ENCODE assay signal across 7 cellular contexts in genomic region chr3:59934560-59934959, GRCh38.
A peak's percentile ranks its signal among the peaks of the same experiment; 100 is the strongest.
DNase-seq lines count a peak whose midpoint lies in the region; ATAC-seq and TF ChIP-seq lines count a peak whose summit lies in the region.
"Not testable (repeated sequence)": the region's sequence is repeated elsewhere in the genome, so short reads cannot be mapped to it uniquely, and the experiment has no call there.

No MANE protein-coding gene starts in this region.

- H3K27ac ChIP-seq in endodermal cell (ENCODE audit: low read depth, low read length), result not testable (repeated sequence)

- H3K9me3 ChIP-seq in endodermal cell (ENCODE audit: control insufficient read depth, low read length), result not testable (repeated sequence)

- ATAC-seq in GM18502 (IDR thresholded peaks at IDR 0.05; ENCODE audit: poor library complexity, unreplicated experiment) (peak; percentile 1), GM19455 (IDR thresholded peaks at IDR 0.05; ENCODE audit: unreplicated experiment) (peak; percentile 13), GM21723 (IDR thresholded peaks at IDR 0.05; ENCODE audit: unreplicated experiment) (peak; percentile 27), HG03354 (IDR thresholded peaks at IDR 0.05; ENCODE audit: poor library complexity, severe bottlenecking, unreplicated experiment) (peak; percentile 8)
- ATAC-seq in activated CD4-positive, alpha-beta T cell treated with anti-CD3 and anti-CD28 coated beads for 36 hours, result peak; percentile 23

- not testable (repeated sequence) for H3K9me3 Mint-ChIP-seq in activated CD4-positive, alpha-beta T cell treated with anti-CD3 and anti-CD28 coated beads for 36 hours (ENCODE audit: low read depth); activated T-helper 2 cell treated with anti-CD3 and anti-CD28 coated beads, Interferon-gamma antibody, Interleukin-2, Interleukin-4, amounts not matched to agents 10 μg/mL and 5 μg/mL and 100 μg/mL, durations not matched to agents 14 hours and 24 hours and 36 hours; endodermal cell

- not testable (repeated sequence) for H3K36me3 ChIP-seq in endodermal cell (ENCODE audit: control insufficient read depth, insufficient read depth, low read length)

- WGBS in endodermal cell (ENCODE audit: insufficient coverage in 1 of 2, insufficient read length in 1 of 2), 2 experiments, result 84 to 90% methylated on average over 2 of the region's 2 CpGs

- CTCF ChIA-PET in activated CD4-positive, alpha-beta T cell treated with anti-CD3 and anti-CD28 coated beads for 36 hours (lab: Charles Lee), result interaction anchor here (0.6 to 1.5 kb wide), 6 partner anchors 10 to 1175 kb away, joined by 3 to 4 read pairs (median 3); no protein-coding TSS in a partner anchor

- peak overlapping the region; percentile 79 for H3K27ac Mint-ChIP-seq in activated CD4-positive, alpha-beta T cell treated with anti-CD3 and anti-CD28 coated beads for 36 hours
- peak overlapping the region; percentile 69 for H3K27ac Mint-ChIP-seq in activated T-helper 2 cell treated with anti-CD3 and anti-CD28 coated beads, Interferon-gamma antibody, Interleukin-2, Interleukin-4, amounts not matched to agents 10 μg/mL and 5 μg/mL and 100 μg/mL, durations not matched to agents 14 hours and 24 hours and 36 hours
- H3K27ac Mint-ChIP-seq in endodermal cell, result not testable (repeated sequence)

- not testable (repeated sequence) for H3K27me3 ChIP-seq in endodermal cell (ENCODE audit: control insufficient read depth, insufficient read depth, low read length, poor library complexity, severe bottlenecking)

- H3K27me3 Mint-ChIP-seq in activated CD4-positive, alpha-beta T cell treated with anti-CD3 and anti-CD28 coated beads for 36 hours; activated T-helper 2 cell treated with anti-CD3 and anti-CD28 coated beads, Interferon-gamma antibody, Interleukin-2, Interleukin-4, amounts not matched to agents 10 μg/mL and 5 μg/mL and 100 μg/mL, durations not matched to agents 14 hours and 24 hours and 36 hours (ENCODE audit: low read depth); endodermal cell (ENCODE audit: insufficient read depth): not testable (repeated sequence)

- not testable (repeated sequence) for H3K4me1 ChIP-seq in endodermal cell (ENCODE audit: control insufficient read depth, insufficient read depth, low read length)

- H3K4me1 Mint-ChIP-seq in activated CD4-positive, alpha-beta T cell treated with anti-CD3 and anti-CD28 coated beads for 36 hours, result peaks cover 81% of the 10 kb centered on the region
- peaks cover 42% of the 10 kb centered on the region for H3K4me1 Mint-ChIP-seq in activated T-helper 2 cell treated with anti-CD3 and anti-CD28 coated beads, Interferon-gamma antibody, Interleukin-2, Interleukin-4, amounts not matched to agents 10 μg/mL and 5 μg/mL and 100 μg/mL, durations not matched to agents 14 hours and 24 hours and 36 hours (ENCODE audit: low read depth)
- not testable (repeated sequence) for H3K4me1 Mint-ChIP-seq in endodermal cell

- not testable (repeated sequence) for H3K9ac ChIP-seq in endodermal cell (ENCODE audit: extremely low read depth, low read length, poor library complexity, severe bottlenecking)

- peak; percentile 21 for TF ChIP-seq CTCF in endodermal cell (conservative IDR thresholded peaks at IDR 0.05)

- POLR2A ChIA-PET in activated CD4-positive, alpha-beta T cell treated with anti-CD3 and anti-CD28 coated beads for 36 hours (lab: Charles Lee), result not testable (repeated sequence)

- peaks cover 26% of the 10 kb centered on the region for H3K36me3 Mint-ChIP-seq in activated CD4-positive, alpha-beta T cell treated with anti-CD3 and anti-CD28 coated beads for 36 hours (ENCODE audit: low read depth)
- H3K36me3 Mint-ChIP-seq in activated T-helper 2 cell treated with anti-CD3 and anti-CD28 coated beads, Interferon-gamma antibody, Interleukin-2, Interleukin-4, amounts not matched to agents 10 μg/mL and 5 μg/mL and 100 μg/mL, durations not matched to agents 14 hours and 24 hours and 36 hours (ENCODE audit: low read depth), result peaks cover 49% of the 10 kb centered on the region
- H3K36me3 Mint-ChIP-seq in endodermal cell (ENCODE audit: low read depth), result not testable (repeated sequence)

- DNase-seq in activated CD4-positive, alpha-beta T cell treated with anti-CD3 and anti-CD28 coated beads for 36 hours; activated T-helper 2 cell treated with anti-CD3 and anti-CD28 coated beads, Interferon-gamma antibody, Interleukin-2, Interleukin-4, amounts not matched to agents 10 μg/mL and 5 μg/mL and 100 μg/mL, durations not matched to agents 14 hours and 24 hours and 36 hours (ENCODE audit: low spot score); endodermal cell: not testable (repeated sequence)

- intact Hi-C loops in activated CD4-positive, alpha-beta T cell treated with anti-CD3 and anti-CD28 coated beads for 36 hours (cut with DNase I, micrococcal nuclease), result loop anchor here in 1 of 2 experiments (2.0 kb wide), 2 partner anchors 76 to 146 kb away; no protein-coding TSS in a partner anchor
- intact Hi-C loops in activated T-helper 2 cell treated with anti-CD3 and anti-CD28 coated beads, Interferon-gamma antibody, Interleukin-2, Interleukin-4, amounts not matched to agents 10 μg/mL and 5 μg/mL and 100 μg/mL, durations not matched to agents 14 hours and 24 hours and 36 hours (cut with micrococcal nuclease), result loop anchor here (2.0 to 10.0 kb wide), 4 partner anchors 80 to 480 kb away; no protein-coding TSS in a partner anchor

- H3K4me3 ChIP-seq in endodermal cell (ENCODE audit: low read length), result not testable (repeated sequence)

- not testable (repeated sequence) for H3K4me3 Mint-ChIP-seq in activated CD4-positive, alpha-beta T cell treated with anti-CD3 and anti-CD28 coated beads for 36 hours; activated T-helper 2 cell treated with anti-CD3 and anti-CD28 coated beads, Interferon-gamma antibody, Interleukin-2, Interleukin-4, amounts not matched to agents 10 μg/mL and 5 μg/mL and 100 μg/mL, durations not matched to agents 14 hours and 24 hours and 36 hours (ENCODE audit: low read depth); endodermal cell
